In genomic region chr17:43449470-43450202, GRCh38 we compare ENCODE assay signal across 17 cellular contexts. TPM values are rescaled to one million over a fixed set of nuclear protein-coding genes. Genes with fewer than 3 reads are reported as not detected.
A peak's percentile ranks its signal among the peaks of the same experiment; 100 is the strongest.
DNase-seq lines count a peak whose midpoint lies in the region; ATAC-seq and TF ChIP-seq lines count a peak whose summit lies in the region.
"Had no signal": no experiment of that assay in that cellular context is flagged by ENCODE, and none has a peak within 500 bp of the region (broad histone marks: within the 10 kb centered on the region; RNA-seq: fewer than 3 reads in every experiment).

No MANE protein-coding gene starts in this region.

- WGBS in GM23248 (ENCODE audit: low coverage in 1 of 2, low lambda C conversion rate in 2 of 2, missing lambda C conversion rate in 2 of 2), 2 experiments, result 32 to 35% methylated on average over 8 of the region's 8 CpGs
- 37 to 56% (median 48%) methylated on average over 8 of the region's 8 CpGs for WGBS in stomach, 5 donors

- H3K9me3 ChIP-seq in GM23248 (ENCODE audit: low read depth), result no peaks in the 10 kb centered on the region
- H3K9me3 ChIP-seq in stomach, result no peaks in the 10 kb centered on the region
- H3K9me3 ChIP-seq: vagina had no signal

- no peak overlapping the region for H3K27ac ChIP-seq in GM23248
- H3K27ac ChIP-seq in stomach, result peak overlapping the region in 1 of 5 donors; percentile 38
- H3K27ac ChIP-seq: vagina had no signal

- peaks cover 17% of the 10 kb centered on the region for H3K4me1 Mint-ChIP-seq in MCF 10A (ENCODE audit: insufficient read depth, unreplicated experiment)
- H3K4me1 Mint-ChIP-seq: activated CD4-positive, alpha-beta T cell treated with anti-CD3 and anti-CD28 coated beads for 36 hours had no signal

- H3K4me3 ChIP-seq in GM23248 (no peak overlapping the region), stomach (no peak overlapping the region)
- H3K4me3 ChIP-seq: vagina had no signal

- CTCF ChIA-PET in MCF 10A (lab: Yijun Ruan, JAX), result interaction anchor here (0.7 to 1.7 kb wide), 7 partner anchors 9 to 49 kb away, joined by 3 to 8 read pairs (median 4); partner anchors contain the start of gene DHX8

- intact Hi-C loops in MCF 10A (cut with micrococcal nuclease) (no loop called here), stomach (cut with DNase I; ENCODE audit: low total_unique reads) (no loop called here)

- H3K27me3 Mint-ChIP-seq in MCF 10A (ENCODE audit: insufficient read depth, unreplicated experiment), result no peaks in the 10 kb centered on the region

- POLR2A ChIA-PET in MCF 10A (lab: Yijun Ruan, JAX), result interaction anchor here (0.6 to 9.8 kb wide), 17 partner anchors 9 to 89 kb away, joined by 3 to 191 read pairs (median 6); partner anchors contain the start of genes ARL4D and DHX8

- H3K4me2 ChIP-seq in GM23248 (ENCODE audit: unreplicated experiment), result no peak overlapping the region

- H3K4me1 ChIP-seq in GM23248 (ENCODE audit: insufficient read depth), result no peaks in the 10 kb centered on the region
- peaks cover 8 to 14% (median 8%) of the 10 kb centered on the region in 4 donors for H3K4me1 ChIP-seq in stomach

- in situ Hi-C loops in GM23248 (cut with MboI), result no loop called here

- no peaks in the 10 kb centered on the region for H3F3A ChIP-seq in GM23248 (ENCODE audit: insufficient read depth)

- no peak for TF ChIP-seq POLR2A in stomach (IDR thresholded peaks at IDR 0.05)

- H3K9me3 Mint-ChIP-seq in MCF 10A (ENCODE audit: unreplicated experiment), result no peaks in the 10 kb centered on the region

- H3K27me3 ChIP-seq in GM23248 (replicated peaks; ENCODE audit: insufficient read depth) (no peaks in the 10 kb centered on the region), stomach (no peaks in the 10 kb centered on the region)
- H3K27me3 ChIP-seq: vagina had no signal

- no peak for ATAC-seq in omental fat pad (ENCODE audit: low FRiP score)
- no peak for ATAC-seq in HG02981 (IDR thresholded peaks at IDR 0.05; ENCODE audit: unreplicated experiment)
- ATAC-seq: activated CD4-positive, alpha-beta T cell treated with anti-CD3 and anti-CD28 coated beads for 36 hours had no signal

- H3K79me2 ChIP-seq in GM23248 (ENCODE audit: insufficient read depth), result no peaks in the 10 kb centered on the region

- H3K9ac ChIP-seq in GM23248, result no peak overlapping the region

- H2AFZ ChIP-seq in GM23248, result 0 out of 2 replicates have a peak overlapping the region, but pooled peaks have one; percentile 1

- H3K27ac Mint-ChIP-seq in MCF 10A (ENCODE audit: low read depth, unreplicated experiment), result peak overlapping the region; percentile 68
- H3K27ac Mint-ChIP-seq: activated CD4-positive, alpha-beta T cell treated with anti-CD3 and anti-CD28 coated beads for 36 hours; activated naive CD8-positive, alpha-beta T cell had no signal

- peak; percentile 53 for DNase-seq in GM23248
- DNase-seq in MCF 10A (ENCODE audit: unreplicated experiment), result peak; percentile 82
- peak; percentile 91 for DNase-seq in left kidney (ENCODE audit: low read depth, low spot score)
- DNase-seq in stomach, result peak; percentile 34
- DNase-seq in omental fat pad (ENCODE audit: low spot score), result no peak
- DNase-seq in NAMALWA (ENCODE audit: low spot score), result no peak
- DNase-seq in DMS153 (lab: John Stamatoyannopoulos, UW), result no peak
- DNase-seq: activated CD4-positive, alpha-beta T cell treated with anti-CD3 and anti-CD28 coated beads for 36 hours; activated T-cell treated with anti-CD3 and anti-CD28 coated beads for 4 hours; NCI-H1048; NCI-H2171 treated with DMSO at 0.1 percent for 48 hours; NK-92 treated with Interleukin-12 subunit alpha and Interleukin-12 subunit beta, amount 100 ng/mL, for 24 hours; SIG-M5; stimulated activated CD4-positive, alpha-beta T cell treated with anti-CD3 and anti-CD28 coated beads, Interleukin-4, amount 100 ng/mL, for 24 hours had no signal

- H3K9me2 ChIP-seq in GM23248 (ENCODE audit: insufficient read depth), result no peaks in the 10 kb centered on the region

- no peaks in the 10 kb centered on the region for H4K20me1 ChIP-seq in GM23248 (ENCODE audit: insufficient read depth)

- no TSS peak for BruUV-seq in MCF 10A (replicated peaks; lab: Mats Ljungman, UMichigan)

- H3K36me3 Mint-ChIP-seq in MCF 10A (ENCODE audit: insufficient read depth, unreplicated experiment), result no peaks in the 10 kb centered on the region
- H3K36me3 Mint-ChIP-seq: activated naive CD8-positive, alpha-beta T cell had no signal

- H3K36me3 ChIP-seq in GM23248 (ENCODE audit: low read depth), result no peaks in the 10 kb centered on the region
- no peaks in the 10 kb centered on the region for H3K36me3 ChIP-seq in stomach
- H3K36me3 ChIP-seq: vagina had no signal

- no peak for TF ChIP-seq CTCF in MCF 10A (IDR thresholded peaks at IDR 0.05; ENCODE audit: unreplicated experiment)
- no peak for TF ChIP-seq CTCF in stomach (IDR thresholded peaks at IDR 0.05)
- TF ChIP-seq CTCF in omental fat pad (IDR thresholded peaks at IDR 0.05), result no peak

- TF ChIP-seq EP300 in stomach (IDR thresholded peaks at IDR 0.05), result no peak

- H3K4me3 Mint-ChIP-seq in MCF 10A (ENCODE audit: unreplicated experiment), result no peak overlapping the region
- H3K4me3 Mint-ChIP-seq: activated CD4-positive, alpha-beta T cell treated with anti-CD3 and anti-CD28 coated beads for 36 hours; activated naive CD8-positive, alpha-beta T cell had no signal

RNA-seq across cellular contexts. Expression of gene DHX8, which starts 34.1 kb away (rescaled TPM):
- total RNA-seq in GM23248 (2014; rRNA removed; shearing (Covaris generic)), result 27.3 and 33.1 TPM in 2 replicates
- polyA plus RNA-seq in GM23248 (2016; fragmentation: Nextera tagmentation; extraction: Ambion mirVana) (34.4 and 39.0 TPM in 2 replicates), stomach (10 to 100 TPM in 2 of 3 donors, 1 to 10 TPM in 1; 9.2 to 36.0 (median 13.8) TPM)
- total RNA-seq in MCF 10A (2022) (56.9 and 62.1 TPM in 2 replicates), stomach (100 to 1,000 TPM in 1 of 5 donors, 10 to 100 TPM in 3, 1 to 10 TPM in 1; 9.8 to 137 (median 28.6) TPM), omental fat pad (10 to 100 TPM; 22.5 to 48.5 (median 31.9) TPM)

RNA-seq across cellular contexts. Expression of gene ARL4D, which starts 50.8 kb away (rescaled TPM):
- 23.0 and 27.8 TPM in 2 replicates for total RNA-seq in GM23248 (2014; rRNA removed; shearing (Covaris generic))
- polyA plus RNA-seq in GM23248 (2016; fragmentation: Nextera tagmentation; extraction: Ambion mirVana) (49.4 and 50.4 TPM in 2 replicates), stomach (10 to 100 TPM in 1 of 3 donors, 1 to 10 TPM in 2; 4.9 to 60.7 (median 6.9) TPM)
- total RNA-seq in MCF 10A (2022) (33.5 and 38.8 TPM in 2 replicates), stomach (10 to 100 TPM in 2 of 5 donors, 1 to 10 TPM in 2, not detected in 1; 2.3 to 12.1 (median 10.5) TPM), omental fat pad (10 to 100 TPM; 11.8 to 42.8 (median 27.1) TPM)

Comparison
In these comparisons a context has a peak if more than half of its experiments do, and no peak if none do; other contexts are left out.
1. DNase-seq: peak in GM23248 (single experiment), MCF 10A (single experiment), left kidney (single experiment) and stomach (single experiment); none in omental fat pad (single experiment), NAMALWA (single experiment) and DMS153 (single experiment).